In the genomic region with DNA sequence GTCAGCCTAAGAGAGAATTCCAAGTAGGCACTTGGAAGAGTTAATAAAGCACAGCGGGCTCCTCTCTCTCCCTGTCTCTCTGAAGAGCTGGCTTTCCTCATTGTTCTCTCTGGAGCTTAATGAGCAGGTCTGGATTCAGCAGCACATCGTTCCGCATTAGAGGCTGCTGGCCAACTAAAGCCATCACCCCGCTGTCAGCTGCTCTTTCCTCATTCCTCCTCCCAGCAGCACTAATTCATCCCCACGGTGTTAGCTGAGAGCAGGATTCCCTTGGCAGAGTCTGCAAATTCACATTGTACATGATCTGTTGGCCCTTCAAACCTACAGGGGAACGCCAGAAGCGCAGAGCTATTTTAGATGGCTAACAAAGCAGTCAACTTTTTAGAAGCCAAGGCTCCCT, we compare ENCODE assay signal across 10 cellular contexts. TPM values are rescaled to one million over a fixed set of nuclear protein-coding genes. Genes with fewer than 3 reads are reported as not detected.
DNase-seq lines count a peak whose midpoint lies in the region; ATAC-seq and TF ChIP-seq lines count a peak whose summit lies in the region.
"Had no signal": no experiment of that assay in that cellular context is flagged by ENCODE, and none has a peak within 500 bp of the region (broad histone marks: within the 10 kb centered on the region; RNA-seq: fewer than 3 reads in every experiment).

No MANE protein-coding gene starts in this region.

- peak overlapping the region; percentile 21 for H3K4me3 Mint-ChIP-seq in nephron progenitor cell
- no peak overlapping the region for H3K4me3 Mint-ChIP-seq in HFFc6

- peaks cover 11% of the 10 kb centered on the region for H3K36me3 Mint-ChIP-seq in nephron progenitor cell (ENCODE audit: low read depth)
- H3K36me3 Mint-ChIP-seq in HFFc6 (ENCODE audit: low read depth): no peaks in the 10 kb centered on the region

- H3K4me1 Mint-ChIP-seq in nephron progenitor cell (peaks cover 29% of the 10 kb centered on the region), HFFc6 (ENCODE audit: low read depth) (no peaks in the 10 kb centered on the region)

- H3K4me3 ChIP-seq in AG10803 (ENCODE audit: low read length): no peak overlapping the region
- H3K4me3 ChIP-seq in fibroblast of villous mesenchyme (ENCODE audit: low read depth, low read length): no peak overlapping the region
- H3K4me3 ChIP-seq in vagina: no peak overlapping the region

- H3K27me3 Mint-ChIP-seq in nephron progenitor cell (ENCODE audit: low read depth, poor library complexity) (no peaks in the 10 kb centered on the region), HFFc6 (ENCODE audit: insufficient read depth) (no peaks in the 10 kb centered on the region; the same call in 1 of the 2 replicates)

- DNase-seq in AG10803 (ENCODE audit: low read depth): peak; percentile 36
- peak; percentile 25 for DNase-seq in NCI-H774 (lab: John Stamatoyannopoulos, UW)
- DNase-seq in fibroblast of villous mesenchyme (ENCODE audit: low read depth): peak; percentile 36
- peak; percentile 32 for DNase-seq in nephron progenitor cell
- no peak for DNase-seq in cortex of kidney (lab: John Stamatoyannopoulos, UW)
- DNase-seq in vagina (ENCODE audit: extremely low spot score in 2 of 2): no peak
- no peak for DNase-seq in HFFc6
- DNase-seq: activated naive CD4-positive, alpha-beta T cell treated with anti-CD3 and anti-CD28 coated beads, Interleukin-2, amount 50 U/mL, for 16 hours; stimulated activated CD4-positive, alpha-beta T cell treated with anti-CD3 and anti-CD28 coated beads, Interleukin-2, amount 100 ng/mL, for 48 hours had no signal

- H3K36me3 ChIP-seq in vagina: peaks cover 0 to 22% of the 10 kb centered on the region in 2 donors

- TF ChIP-seq CTCF in AG10803 (conservative IDR thresholded peaks at IDR 0.05; ENCODE audit: low read length) (no peak), fibroblast of villous mesenchyme (IDR thresholded peaks at IDR 0.05; ENCODE audit: insufficient read depth, low read depth, low read length) (no peak), nephron progenitor cell (IDR thresholded peaks at IDR 0.05) (no peak), vagina (IDR thresholded peaks at IDR 0.05) (no peak), HFFc6 (IDR thresholded peaks at IDR 0.05) (no peak)

- H3K9me3 Mint-ChIP-seq in nephron progenitor cell: no peaks in the 10 kb centered on the region
- no peaks in the 10 kb centered on the region for H3K9me3 Mint-ChIP-seq in HFFc6

- H3K4me1 ChIP-seq in vagina: no peaks in the 10 kb centered on the region

- peak overlapping the region; percentile 50 for H3K27ac Mint-ChIP-seq in nephron progenitor cell
- H3K27ac Mint-ChIP-seq in HFFc6: no peak overlapping the region

- no peak for ATAC-seq in HG03521 (IDR thresholded peaks at IDR 0.05; ENCODE audit: unreplicated experiment)

- H3K27ac ChIP-seq in vagina: no peak overlapping the region

- H3K9me3 ChIP-seq in vagina: no peaks in the 10 kb centered on the region

- intact Hi-C loops in vagina (cut with DNase I): no loop called here

- TF ChIP-seq POLR2A in vagina (IDR thresholded peaks at IDR 0.05): no peak

- H3K27me3 ChIP-seq in vagina: no peaks in the 10 kb centered on the region

RNA-seq across cellular contexts. Expression of a gene that starts 44.2 kb away (rescaled TPM):
- total RNA-seq in fibroblast of villous mesenchyme: 3.9 and 7.8 TPM in 2 replicates
- total RNA-seq in vagina: 10.8 TPM
- 10 to 100 TPM in 5 of 6 experiments, 1 to 10 TPM in 1; 5.6 to 14.3 (median 12.0) TPM for total RNA-seq in HFFc6 (2021; fragmentation: NEBNext Ultra II Directional; extraction: Animal tissue kit (Norgen Biotek cat#: 25700))

Comparison
In these comparisons a context has a peak if more than half of its experiments do, and no peak if none do; other contexts are left out.
1. DNase-seq: peak in AG10803 (single experiment), NCI-H774 (single experiment), fibroblast of villous mesenchyme (single experiment) and nephron progenitor cell (single experiment); none in cortex of kidney (single experiment), vagina (0 of 2) and HFFc6 (single experiment).